1 cellular context compared by ENCODE assay signal in genomic region chr12:123033392-123034021, GRCh38.
TF ChIP-seq lines count a peak whose summit lies in the region.

No MANE protein-coding gene starts in this region.

TF ChIP-seq in K562, 482 proteins besides CTCF, POLR2A, EP300 and RAD21 (continued from another document and continues in another):
- TF ChIP-seq, protein P1, sequence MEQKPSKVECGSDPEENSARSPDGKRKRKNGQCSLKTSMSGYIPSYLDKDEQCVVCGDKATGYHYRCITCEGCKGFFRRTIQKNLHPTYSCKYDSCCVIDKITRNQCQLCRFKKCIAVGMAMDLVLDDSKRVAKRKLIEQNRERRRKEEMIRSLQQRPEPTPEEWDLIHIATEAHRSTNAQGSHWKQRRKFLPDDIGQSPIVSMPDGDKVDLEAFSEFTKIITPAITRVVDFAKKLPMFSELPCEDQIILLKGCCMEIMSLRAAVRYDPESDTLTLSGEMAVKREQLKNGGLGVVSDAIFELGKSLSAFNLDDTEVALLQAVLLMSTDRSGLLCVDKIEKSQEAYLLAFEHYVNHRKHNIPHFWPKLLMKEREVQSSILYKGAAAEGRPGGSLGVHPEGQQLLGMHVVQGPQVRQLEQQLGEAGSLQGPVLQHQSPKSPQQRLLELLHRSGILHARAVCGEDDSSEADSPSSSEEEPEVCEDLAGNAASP (IDR thresholded peaks at IDR 0.05) = no peak
- TF ChIP-seq ZBTB8A (IDR thresholded peaks at IDR 0.05; ENCODE audit: partially characterized antibody) (no peak), MEF2A (IDR thresholded peaks at IDR 0.05; ENCODE audit: control insufficient read depth, low read depth, low read length) (no peak), GTF2E2 (tag; IDR thresholded peaks at IDR 0.05) (no peak), SP2 (IDR thresholded peaks at IDR 0.05; ENCODE audit: extremely low read depth, low read depth, low read length, poor library complexity, severe bottlenecking) (no peak), KLF1 (tag; IDR thresholded peaks at IDR 0.05) (peak; percentile 97), NR3C1 (CRISPR knock-in tag; IDR thresholded peaks at IDR 0.05) (no peak), ZNF121 (CRISPR knock-in tag; conservative IDR thresholded peaks at IDR 0.05) (no peak), SPI1 (IDR thresholded peaks at IDR 0.05; ENCODE audit: borderline replicate concordance, low read depth, low read length) (no peak), SREBF2 (CRISPR knock-in tag; IDR thresholded peaks at IDR 0.05) (no peak), TBL1XR1 (IDR thresholded peaks at IDR 0.05; ENCODE audit: low read length in 2 of 2) (no peak), MAFF (IDR thresholded peaks at IDR 0.05; ENCODE audit: low read length) (no peak), HDAC8 (tag; IDR thresholded peaks at IDR 0.05) (no peak), CBX8 (IDR thresholded peaks at IDR 0.05; ENCODE audit: borderline replicate concordance, extremely low read depth, low read depth, low read length, poor library complexity, severe bottlenecking) (no peak), GATAD2A (IDR thresholded peaks at IDR 0.05) (no peak), CC2D1A (IDR thresholded peaks at IDR 0.05) (no peak), HLTF (IDR thresholded peaks at IDR 0.05) (no peak), ZNF316 (IDR thresholded peaks at IDR 0.05) (no peak), RERE (CRISPR knock-in tag; IDR thresholded peaks at IDR 0.05; ENCODE audit: borderline replicate concordance) (no peak), ATF1 (CRISPR knock-in tag; IDR thresholded peaks at IDR 0.05) (no peak), ATF1 (tag; IDR thresholded peaks at IDR 0.05) (0 out of 2 replicates have a peak, but pooled peaks have one; percentile 14), FOXO4 (CRISPR knock-in tag; IDR thresholded peaks at IDR 0.05) (no peak), C11orf30 (IDR thresholded peaks at IDR 0.05; ENCODE audit: low read depth) (no peak), SRSF1 (IDR thresholded peaks at IDR 0.05; ENCODE audit: low read depth, low read length) (no peak), CHD2 (IDR thresholded peaks at IDR 0.05; ENCODE audit: low read depth, low read length) (no peak), MXD1 (CRISPR knock-in tag; IDR thresholded peaks at IDR 0.05; ENCODE audit: borderline replicate concordance, poor library complexity, severe bottlenecking) (no peak), PML (IDR thresholded peaks at IDR 0.05; ENCODE audit: low read length) (peak; percentile 68; the same call in 1 of the 2 replicates), BCOR (IDR thresholded peaks at IDR 0.05) (peak; percentile 23; the same call in 1 of the 2 replicates), POLR3A (IDR thresholded peaks at IDR 0.05; ENCODE audit: borderline replicate concordance, extremely low read depth, insufficient read depth, insufficient read length) (no peak)
- TF ChIP-seq, protein P2, sequence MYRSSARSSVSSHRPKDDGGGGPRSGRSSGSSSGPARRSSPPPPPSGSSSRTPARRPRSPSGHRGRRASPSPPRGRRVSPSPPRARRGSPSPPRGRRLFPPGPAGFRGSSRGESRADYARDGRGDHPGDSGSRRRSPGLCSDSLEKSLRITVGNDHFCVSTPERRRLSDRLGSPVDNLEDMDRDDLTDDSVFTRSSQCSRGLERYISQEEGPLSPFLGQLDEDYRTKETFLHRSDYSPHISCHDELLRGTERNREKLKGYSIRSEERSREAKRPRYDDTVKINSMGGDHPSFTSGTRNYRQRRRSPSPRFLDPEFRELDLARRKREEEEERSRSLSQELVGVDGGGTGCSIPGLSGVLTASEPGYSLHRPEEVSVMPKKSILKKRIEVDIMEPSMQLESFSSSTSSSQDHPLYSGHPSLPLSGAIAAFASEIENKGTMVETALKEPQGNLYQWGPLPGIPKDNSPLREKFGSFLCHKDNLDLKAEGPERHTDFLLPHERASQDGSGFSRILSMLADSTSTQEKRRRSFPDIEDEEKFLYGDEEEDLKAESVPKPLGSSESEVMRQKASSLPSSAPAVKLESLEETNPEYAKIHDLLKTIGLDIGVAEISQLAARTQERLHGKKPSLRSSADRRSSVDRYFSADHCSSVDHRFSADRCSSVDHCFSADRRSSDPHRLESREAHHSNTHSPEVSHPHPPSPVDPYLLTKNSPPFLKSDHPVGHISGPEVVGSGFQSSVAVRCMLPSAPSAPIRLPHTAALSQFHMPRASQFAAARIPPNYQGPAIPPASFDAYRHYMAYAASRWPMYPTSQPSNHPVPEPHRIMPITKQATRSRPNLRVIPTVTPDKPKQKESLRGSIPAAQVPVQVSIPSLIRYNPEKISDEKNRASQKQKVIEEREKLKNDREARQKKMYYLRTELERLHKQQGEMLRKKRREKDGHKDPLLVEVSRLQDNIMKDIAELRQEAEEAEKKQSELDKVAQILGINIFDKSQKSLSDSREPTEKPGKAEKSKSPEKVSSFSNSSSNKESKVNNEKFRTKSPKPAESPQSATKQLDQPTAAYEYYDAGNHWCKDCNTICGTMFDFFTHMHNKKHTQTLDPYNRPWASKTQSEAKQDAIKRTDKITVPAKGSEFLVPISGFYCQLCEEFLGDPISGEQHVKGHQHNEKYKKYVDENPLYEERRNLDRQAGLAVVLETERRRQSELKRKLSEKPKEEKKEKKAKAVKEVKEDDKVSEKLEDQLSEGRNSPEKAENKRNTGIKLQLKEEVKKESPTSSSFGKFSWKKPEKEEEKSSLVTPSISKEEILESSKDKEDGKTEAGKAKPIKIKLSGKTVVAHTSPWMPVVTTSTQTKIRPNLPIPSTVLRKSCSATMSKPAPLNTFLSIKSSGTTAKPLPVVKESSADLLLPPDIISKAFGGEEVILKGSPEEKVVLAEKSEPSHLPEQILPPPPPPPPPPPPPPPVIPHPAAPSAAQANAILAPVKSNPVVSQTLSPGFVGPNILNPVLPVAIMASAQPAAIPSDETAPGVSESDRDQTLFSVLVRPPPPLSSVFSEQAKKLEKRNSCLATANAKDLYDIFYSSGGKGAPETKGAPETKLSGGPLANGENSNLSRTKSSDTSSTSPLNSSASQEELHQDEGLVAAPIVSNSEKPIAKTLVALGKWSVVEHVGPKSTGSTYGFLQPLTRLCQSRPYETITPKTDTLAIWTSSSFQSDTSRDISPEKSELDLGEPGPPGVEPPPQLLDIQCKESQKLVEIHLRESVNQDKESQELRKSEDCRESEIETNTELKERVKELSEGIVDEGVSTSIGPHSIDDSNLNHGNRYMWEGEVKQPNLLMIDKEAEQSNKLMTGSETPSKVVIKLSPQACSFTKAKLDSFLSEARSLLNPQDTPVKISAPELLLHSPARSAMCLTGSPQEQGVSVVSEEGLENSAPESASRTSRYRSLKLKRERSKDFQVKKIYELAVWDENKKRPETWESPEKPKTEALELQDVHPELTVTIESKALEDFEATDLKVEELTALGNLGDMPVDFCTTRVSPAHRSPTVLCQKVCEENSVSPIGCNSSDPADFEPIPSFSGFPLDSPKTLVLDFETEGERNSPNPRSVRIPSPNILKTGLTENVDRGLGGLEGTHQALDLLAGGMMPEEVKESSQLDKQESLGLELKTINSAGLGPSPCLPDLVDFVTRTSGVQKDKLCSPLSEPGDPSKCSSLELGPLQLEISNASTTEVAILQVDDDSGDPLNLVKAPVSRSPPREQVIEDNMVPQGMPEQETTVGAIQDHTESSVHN (IDR thresholded peaks at IDR 0.05; ENCODE audit: borderline replicate concordance in 1 of 2, low read depth in 1 of 2) = no peak
- TF ChIP-seq, protein P3, sequence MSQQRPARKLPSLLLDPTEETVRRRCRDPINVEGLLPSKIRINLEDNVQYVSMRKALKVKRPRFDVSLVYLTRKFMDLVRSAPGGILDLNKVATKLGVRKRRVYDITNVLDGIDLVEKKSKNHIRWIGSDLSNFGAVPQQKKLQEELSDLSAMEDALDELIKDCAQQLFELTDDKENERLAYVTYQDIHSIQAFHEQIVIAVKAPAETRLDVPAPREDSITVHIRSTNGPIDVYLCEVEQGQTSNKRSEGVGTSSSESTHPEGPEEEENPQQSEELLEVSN (IDR thresholded peaks at IDR 0.05; ENCODE audit: borderline replicate concordance in 1 of 2, extremely low read depth in 1 of 2, insufficient read depth in 1 of 2, insufficient read length in 1 of 2, low read depth in 1 of 2, low read length in 1 of 2, poor library complexity in 1 of 2, severe bottlenecking in 1 of 2) = peak; percentile 19 to 40
- TF ChIP-seq, protein P4, sequence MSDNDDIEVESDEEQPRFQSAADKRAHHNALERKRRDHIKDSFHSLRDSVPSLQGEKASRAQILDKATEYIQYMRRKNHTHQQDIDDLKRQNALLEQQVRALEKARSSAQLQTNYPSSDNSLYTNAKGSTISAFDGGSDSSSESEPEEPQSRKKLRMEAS (CRISPR knock-in tag; IDR thresholded peaks at IDR 0.05) = peak; percentile 71
- TF ChIP-seq, protein P5, sequence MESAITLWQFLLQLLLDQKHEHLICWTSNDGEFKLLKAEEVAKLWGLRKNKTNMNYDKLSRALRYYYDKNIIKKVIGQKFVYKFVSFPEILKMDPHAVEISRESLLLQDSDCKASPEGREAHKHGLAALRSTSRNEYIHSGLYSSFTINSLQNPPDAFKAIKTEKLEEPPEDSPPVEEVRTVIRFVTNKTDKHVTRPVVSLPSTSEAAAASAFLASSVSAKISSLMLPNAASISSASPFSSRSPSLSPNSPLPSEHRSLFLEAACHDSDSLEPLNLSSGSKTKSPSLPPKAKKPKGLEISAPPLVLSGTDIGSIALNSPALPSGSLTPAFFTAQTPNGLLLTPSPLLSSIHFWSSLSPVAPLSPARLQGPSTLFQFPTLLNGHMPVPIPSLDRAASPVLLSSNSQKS (CRISPR knock-in tag; IDR thresholded peaks at IDR 0.05) = no peak
